1 cellular context compared by ENCODE assay signal in genomic region chr3:132535575-132536441, GRCh38.
TF ChIP-seq lines count a peak whose summit lies in the region.

No MANE protein-coding gene starts in this region.

TF ChIP-seq in GM23338, 12 proteins besides CTCF, POLR2A, EP300 and RAD21 (continued from another document):
- TF ChIP-seq, protein P1, sequence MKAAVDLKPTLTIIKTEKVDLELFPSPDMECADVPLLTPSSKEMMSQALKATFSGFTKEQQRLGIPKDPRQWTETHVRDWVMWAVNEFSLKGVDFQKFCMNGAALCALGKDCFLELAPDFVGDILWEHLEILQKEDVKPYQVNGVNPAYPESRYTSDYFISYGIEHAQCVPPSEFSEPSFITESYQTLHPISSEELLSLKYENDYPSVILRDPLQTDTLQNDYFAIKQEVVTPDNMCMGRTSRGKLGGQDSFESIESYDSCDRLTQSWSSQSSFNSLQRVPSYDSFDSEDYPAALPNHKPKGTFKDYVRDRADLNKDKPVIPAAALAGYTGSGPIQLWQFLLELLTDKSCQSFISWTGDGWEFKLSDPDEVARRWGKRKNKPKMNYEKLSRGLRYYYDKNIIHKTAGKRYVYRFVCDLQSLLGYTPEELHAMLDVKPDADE (IDR thresholded peaks at IDR 0.05): no peak
- no peak for TF ChIP-seq NANOG (IDR thresholded peaks at IDR 0.05; ENCODE audit: borderline replicate concordance)
- no peak for TF ChIP-seq ZNF331 (CRISPR knock-in tag; IDR thresholded peaks at IDR 0.05; ENCODE audit: low read depth)
- no peak for TF ChIP-seq REST (IDR thresholded peaks at IDR 0.05; ENCODE audit: unreplicated experiment)
- no peak for TF ChIP-seq JUNB (IDR thresholded peaks at IDR 0.05; ENCODE audit: unreplicated experiment)
TF ChIP-seq in GM23338: peak in this region for 0.
